Comparison of ENCODE assay signal across 20 cellular contexts in the genomic region with DNA sequence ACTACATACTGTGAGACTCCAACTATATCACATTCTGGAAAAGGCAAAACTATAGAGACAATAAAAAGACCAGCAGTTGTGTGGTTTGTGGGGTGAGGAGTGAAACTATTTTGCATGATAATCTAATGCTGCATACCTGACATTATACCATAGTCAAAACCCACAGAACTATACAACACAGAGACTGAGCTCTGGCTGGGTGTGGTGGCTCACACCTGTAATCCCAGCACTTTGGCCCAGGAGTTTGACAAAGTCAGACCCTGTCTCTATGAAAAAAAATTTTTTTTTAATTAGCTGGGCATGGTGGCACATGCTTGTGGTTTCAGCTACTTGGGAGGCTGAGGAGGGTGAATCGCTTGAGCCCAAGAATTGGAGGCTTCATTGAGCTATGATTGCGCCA. TPM values are rescaled to one million over a fixed set of nuclear protein-coding genes. Genes with fewer than 3 reads are reported as not detected.
DNase-seq lines count a peak whose midpoint lies in the region; ATAC-seq and TF ChIP-seq lines count a peak whose summit lies in the region.
"Had no signal": no experiment of that assay in that cellular context is flagged by ENCODE, and none has a peak within 500 bp of the region (broad histone marks: within the 10 kb centered on the region; RNA-seq: fewer than 3 reads in every experiment).

No MANE protein-coding gene starts in this region.

- ATAC-seq in GM23338: peak; percentile 52; the same call in 2 of the 3 replicates
- ATAC-seq in HG02870 (IDR thresholded peaks at IDR 0.05; ENCODE audit: unreplicated experiment): no peak
- no peak for ATAC-seq in HG03045 (IDR thresholded peaks at IDR 0.05; ENCODE audit: unreplicated experiment)

- H2AFZ ChIP-seq in GM23338: no peak overlapping the region

- H3K9me2 ChIP-seq in GM23338 (ENCODE audit: insufficient read depth): no peaks in the 10 kb centered on the region

- H3K4me3 ChIP-seq in GM23338: no peak overlapping the region
- no peak overlapping the region for H3K4me3 ChIP-seq in colonic mucosa
- H3K4me3 ChIP-seq in transverse colon: no peak overlapping the region
- H3K4me3 ChIP-seq in thyroid gland (replicated peaks in 1 of 3): no peak overlapping the region
- H3K4me3 ChIP-seq: BLaER1 had no signal

- intact Hi-C loops in colonic mucosa (cut with DNase I) (no loop called here), transverse colon (cut with DNase I; ENCODE audit: low total_unique reads) (no loop called here), thyroid gland (cut with DNase I) (no loop called here)

- no peak overlapping the region for H3K4me3 Mint-ChIP-seq in GM23338
- H3K4me3 Mint-ChIP-seq: CD4-positive, alpha-beta T cell had no signal

- no peak for TF ChIP-seq POLR2A in transverse colon (IDR thresholded peaks at IDR 0.05)
- TF ChIP-seq POLR2A in thyroid gland (IDR thresholded peaks at IDR 0.05): no peak

- WGBS in transverse colon (ENCODE audit: low coverage in 1 of 2), 2 donors: 78% methylated on average over 2 of the region's 2 CpGs; no CpG with 5 or more reads in 1 of the 2 donors
- WGBS in thyroid gland, 2 donors: 93 to 98% methylated on average over 2 of the region's 2 CpGs

- H3K27me3 Mint-ChIP-seq in GM23338 (ENCODE audit: insufficient read depth, low read depth, poor library complexity): peaks cover 6% of the 10 kb centered on the region
- H3K27me3 Mint-ChIP-seq: CD4-positive, alpha-beta T cell had no signal

- in situ Hi-C loops in transverse colon (cut with MboI; ENCODE audit: low pct_ligation_motif_present in 1 of 4, low pct_unique_long_range_greater_than_20kb in 1 of 4, low sequenced_read_pairs in 3 of 4): no loop called here

- no peak overlapping the region for H3K27ac ChIP-seq in GM23338 (ENCODE audit: low read depth)
- peak overlapping the region; percentile 22 for H3K27ac ChIP-seq in colonic mucosa
- H3K27ac ChIP-seq in transverse colon: peak overlapping the region; percentile 62 to 73 (median 64)
- no peak overlapping the region for H3K27ac ChIP-seq in thyroid gland
- H3K27ac ChIP-seq: BLaER1 had no signal

- H3K36me3 Mint-ChIP-seq in GM23338 (ENCODE audit: low read depth): no peaks in the 10 kb centered on the region

- no peaks in the 10 kb centered on the region for H3K9me3 Mint-ChIP-seq in GM23338
- H3K9me3 Mint-ChIP-seq: CD4-positive, alpha-beta T cell had no signal

- no peak for DNase-seq in GM23338 (ENCODE audit: low spot score)
- DNase-seq in NCI-H526 treated with DMSO at 0.1 percent for 48 hours (lab: John Stamatoyannopoulos, UW): peak; percentile 35
- no peak for DNase-seq in colonic mucosa
- no peak for DNase-seq in transverse colon
- no peak for DNase-seq in thyroid gland
- DNase-seq: ACHN; CD4-positive, alpha-beta T cell; COR-L47; Kasumi-1; NCI-H1694; NCI-H2081; NCI-H2171; NCI-H524 treated with DMSO at 0.1 percent for 48 hours; SHP77; SW 1271 had no signal

- H3K4me1 Mint-ChIP-seq in GM23338: peaks cover 8% of the 10 kb centered on the region; the same call in 2 of the 3 replicates

- no peaks in the 10 kb centered on the region for H3K36me3 ChIP-seq in GM23338 (ENCODE audit: insufficient read depth)
- no peaks in the 10 kb centered on the region for H3K36me3 ChIP-seq in colonic mucosa
- H3K36me3 ChIP-seq in transverse colon: no peaks in the 10 kb centered on the region
- no peaks in the 10 kb centered on the region for H3K36me3 ChIP-seq in thyroid gland
- H3K36me3 ChIP-seq: BLaER1 had no signal

- H3K4me2 ChIP-seq in GM23338: no peak overlapping the region
- H3K4me2 ChIP-seq: BLaER1 had no signal

- H4K20me1 ChIP-seq in GM23338 (replicated peaks; ENCODE audit: insufficient read depth): no peaks in the 10 kb centered on the region
- H4K20me1 ChIP-seq: BLaER1 had no signal

- H3K4me1 ChIP-seq in GM23338 (ENCODE audit: insufficient read depth) (peaks cover 14% of the 10 kb centered on the region), colonic mucosa (peaks cover 4% of the 10 kb centered on the region), transverse colon (peaks cover 0 to 37% (median 16%) of the 10 kb centered on the region in 4 donors), thyroid gland (peaks cover 0 to 9% of the 10 kb centered on the region in 2 donors)
- H3K4me1 ChIP-seq: BLaER1 had no signal

- no peaks in the 10 kb centered on the region for H3K79me2 ChIP-seq in GM23338 (replicated peaks; ENCODE audit: insufficient read depth)

- no peaks in the 10 kb centered on the region for H3F3A ChIP-seq in GM23338 (replicated peaks; ENCODE audit: low read depth)

- H3K9me3 ChIP-seq in colonic mucosa (no peaks in the 10 kb centered on the region), transverse colon (no peaks in the 10 kb centered on the region), thyroid gland (no peaks in the 10 kb centered on the region)
- H3K9me3 ChIP-seq: BLaER1 had no signal

- no peak overlapping the region for H3K9ac ChIP-seq in colonic mucosa (ENCODE audit: low read depth in 2 of 2, low read length in 2 of 2)
- H3K9ac ChIP-seq: BLaER1 had no signal

- no peak for TF ChIP-seq EP300 in transverse colon (IDR thresholded peaks at IDR 0.05; ENCODE audit: low read depth)

- no peak overlapping the region for H3K27ac Mint-ChIP-seq in GM23338
- H3K27ac Mint-ChIP-seq: CD4-positive, alpha-beta T cell had no signal

- H3K27me3 ChIP-seq in GM23338 (ENCODE audit: insufficient read depth) (no peaks in the 10 kb centered on the region), colonic mucosa (no peaks in the 10 kb centered on the region), transverse colon (no peaks in the 10 kb centered on the region), thyroid gland (no peaks in the 10 kb centered on the region)
- H3K27me3 ChIP-seq: BLaER1 had no signal

- TF ChIP-seq CTCF in GM23338 (conservative IDR thresholded peaks at IDR 0.05; ENCODE audit: low read depth in 2 of 2) (no peak), colonic mucosa (IDR thresholded peaks at IDR 0.05) (no peak), transverse colon (IDR thresholded peaks at IDR 0.05) (no peak), thyroid gland (IDR thresholded peaks at IDR 0.05) (no peak)

TF ChIP-seq in GM23338, 12 proteins besides CTCF, POLR2A, EP300 and RAD21 (continues in another document):
- TF ChIP-seq NANOG (IDR thresholded peaks at IDR 0.05; ENCODE audit: borderline replicate concordance) (no peak), CREB1 (CRISPR knock-in tag; IDR thresholded peaks at IDR 0.05; ENCODE audit: low read depth) (no peak), JUNB (IDR thresholded peaks at IDR 0.05; ENCODE audit: unreplicated experiment) (no peak), ZNF331 (CRISPR knock-in tag; IDR thresholded peaks at IDR 0.05; ENCODE audit: low read depth) (no peak), EZH2phosphoT487 (IDR thresholded peaks at IDR 0.05; ENCODE audit: unreplicated experiment) (no peak), ETS1 (IDR thresholded peaks at IDR 0.05) (no peak)
- TF ChIP-seq, protein P1, sequence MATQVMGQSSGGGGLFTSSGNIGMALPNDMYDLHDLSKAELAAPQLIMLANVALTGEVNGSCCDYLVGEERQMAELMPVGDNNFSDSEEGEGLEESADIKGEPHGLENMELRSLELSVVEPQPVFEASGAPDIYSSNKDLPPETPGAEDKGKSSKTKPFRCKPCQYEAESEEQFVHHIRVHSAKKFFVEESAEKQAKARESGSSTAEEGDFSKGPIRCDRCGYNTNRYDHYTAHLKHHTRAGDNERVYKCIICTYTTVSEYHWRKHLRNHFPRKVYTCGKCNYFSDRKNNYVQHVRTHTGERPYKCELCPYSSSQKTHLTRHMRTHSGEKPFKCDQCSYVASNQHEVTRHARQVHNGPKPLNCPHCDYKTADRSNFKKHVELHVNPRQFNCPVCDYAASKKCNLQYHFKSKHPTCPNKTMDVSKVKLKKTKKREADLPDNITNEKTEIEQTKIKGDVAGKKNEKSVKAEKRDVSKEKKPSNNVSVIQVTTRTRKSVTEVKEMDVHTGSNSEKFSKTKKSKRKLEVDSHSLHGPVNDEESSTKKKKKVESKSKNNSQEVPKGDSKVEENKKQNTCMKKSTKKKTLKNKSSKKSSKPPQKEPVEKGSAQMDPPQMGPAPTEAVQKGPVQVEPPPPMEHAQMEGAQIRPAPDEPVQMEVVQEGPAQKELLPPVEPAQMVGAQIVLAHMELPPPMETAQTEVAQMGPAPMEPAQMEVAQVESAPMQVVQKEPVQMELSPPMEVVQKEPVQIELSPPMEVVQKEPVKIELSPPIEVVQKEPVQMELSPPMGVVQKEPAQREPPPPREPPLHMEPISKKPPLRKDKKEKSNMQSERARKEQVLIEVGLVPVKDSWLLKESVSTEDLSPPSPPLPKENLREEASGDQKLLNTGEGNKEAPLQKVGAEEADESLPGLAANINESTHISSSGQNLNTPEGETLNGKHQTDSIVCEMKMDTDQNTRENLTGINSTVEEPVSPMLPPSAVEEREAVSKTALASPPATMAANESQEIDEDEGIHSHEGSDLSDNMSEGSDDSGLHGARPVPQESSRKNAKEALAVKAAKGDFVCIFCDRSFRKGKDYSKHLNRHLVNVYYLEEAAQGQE (IDR thresholded peaks at IDR 0.05; ENCODE audit: unreplicated experiment): no peak

RNA-seq across cellular contexts. Expression of gene ZNF541, which starts 11.9 kb away (rescaled TPM):
- 0.42 TPM in 1 of 2 replicates, not detected in the other for total RNA-seq in GM23338 (2014; rRNA removed; shearing (Covaris generic))
- polyA plus RNA-seq in GM23338 (2016; fragmentation: Nextera tagmentation; extraction: Ambion mirVana): 0.05 and 0.26 TPM in 2 replicates
- total RNA-seq in colonic mucosa: under 1 TPM; 0.10 to 0.21 TPM
- total RNA-seq in transverse colon: under 1 TPM in 1 of 4 donors, not detected in 3; 0.16 TPM
- total RNA-seq in thyroid gland: 1 to 10 TPM in 1 of 4 donors, under 1 TPM in 2, not detected in 1; 0.40 to 1.1 (median 0.56) TPM
- total RNA-seq: H1, RPMI7951 had no signal

RNA-seq across cellular contexts. Expression of gene NAPA, which starts 46.1 kb away (rescaled TPM):
- total RNA-seq in GM23338 (2014; rRNA removed; shearing (Covaris generic)): 42.9 and 52.0 TPM in 2 replicates
- polyA plus RNA-seq in GM23338 (2016; fragmentation: Nextera tagmentation; extraction: Ambion mirVana): 72.1 and 74.3 TPM in 2 replicates
- 100 to 1,000 TPM; 111 to 115 TPM for total RNA-seq in colonic mucosa
- 100 to 1,000 TPM in 3 of 4 donors, 10 to 100 TPM in 1; 94.8 to 138 (median 114) TPM for total RNA-seq in transverse colon
- 100 to 1,000 TPM; 146 to 354 (median 213) TPM for total RNA-seq in thyroid gland

RNA-seq across cellular contexts. Expression of gene BICRA, which starts 47.9 kb away (rescaled TPM):
- total RNA-seq in GM23338 (2014; rRNA removed; shearing (Covaris generic)): 37.7 and 40.1 TPM in 2 replicates
- 7.0 and 8.2 TPM in 2 replicates for polyA plus RNA-seq in GM23338 (2016; fragmentation: Nextera tagmentation; extraction: Ambion mirVana)
- total RNA-seq in colonic mucosa: 10 to 100 TPM; 11.7 to 13.4 TPM
- total RNA-seq in transverse colon: 10 to 100 TPM; 11.6 to 30.3 (median 13.2) TPM
- 10 to 100 TPM in 3 of 4 donors, 1 to 10 TPM in 1; 5.8 to 15.2 (median 13.2) TPM for total RNA-seq in thyroid gland

Comparison
In these comparisons a context has a peak if more than half of its experiments do, and no peak if none do; other contexts are left out.
1. H3K27ac ChIP-seq: peak in colonic mucosa (single experiment) and transverse colon (4 of 4); none in GM23338 (single experiment) and thyroid gland (0 of 3).